ENCODE assay signal across 8 cellular contexts in the genomic region with DNA sequence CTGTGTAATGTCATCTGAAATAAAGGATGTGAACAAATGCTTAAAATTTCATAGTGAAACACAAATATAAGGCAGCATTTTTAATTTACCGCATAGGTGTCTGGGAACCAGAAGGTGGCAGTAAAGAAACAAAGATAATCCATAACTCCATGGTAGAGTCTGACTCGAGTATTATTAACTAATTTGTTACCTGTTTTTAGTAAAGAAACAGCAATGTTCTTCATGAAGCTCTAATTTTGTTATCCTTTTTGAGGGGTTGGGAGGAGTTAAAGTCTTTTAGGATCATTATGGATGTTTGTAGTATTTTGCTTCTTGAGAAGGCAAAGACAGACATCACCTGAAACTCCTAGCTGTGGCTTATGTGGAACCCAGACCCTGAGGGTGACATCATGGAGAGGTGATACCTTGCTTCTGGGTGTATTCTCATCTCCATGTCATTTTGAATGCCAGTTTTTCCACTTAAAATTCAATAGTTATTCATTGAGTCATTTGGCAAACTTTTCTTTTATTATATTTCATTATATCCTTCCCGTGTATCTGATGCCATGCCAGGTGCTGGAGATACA.
DNase-seq lines count a peak whose midpoint lies in the region; ATAC-seq and TF ChIP-seq lines count a peak whose summit lies in the region.

No MANE protein-coding gene starts in this region.

- intact Hi-C loops in colonic mucosa (cut with DNase I) = loop anchor here (5.0 to 10.0 kb wide), 2 partner anchors 284 to 351 kb away; a partner anchor contains a TSS
- intact Hi-C loops in lower lobe of right lung (cut with DNase I) = no loop called here

- ATAC-seq in lower lobe of right lung (peak in 1 of 2 donors; percentile 76), GM18502 (IDR thresholded peaks at IDR 0.05; ENCODE audit: poor library complexity, unreplicated experiment) (no peak)

- no peak overlapping the region for H3K27ac ChIP-seq in GM23248
- H3K27ac ChIP-seq in colonic mucosa = no peak overlapping the region
- no peak overlapping the region for H3K27ac ChIP-seq in lower lobe of right lung

- H2AFZ ChIP-seq in GM23248 = no peak overlapping the region

- H3K9me3 ChIP-seq in GM23248 (ENCODE audit: low read depth) (no peaks in the 10 kb centered on the region), colonic mucosa (no peaks in the 10 kb centered on the region), lower lobe of right lung (no peaks in the 10 kb centered on the region)

- POLR2A ChIA-PET in BJ (lab: Charles Lee) = no interaction called here

- H3K36me3 ChIP-seq in BJ (ENCODE audit: control insufficient read depth, insufficient read depth, low read length) (no peaks in the 10 kb centered on the region), GM23248 (ENCODE audit: low read depth) (no peaks in the 10 kb centered on the region), colonic mucosa (no peaks in the 10 kb centered on the region), lower lobe of right lung (peaks cover 48% of the 10 kb centered on the region)

- no peaks in the 10 kb centered on the region for H3K79me2 ChIP-seq in GM23248 (ENCODE audit: insufficient read depth)

- H3K4me3 ChIP-seq in BJ (ENCODE audit: low read depth, low read length) (no peak overlapping the region), GM23248 (no peak overlapping the region), colonic mucosa (no peak overlapping the region), lower lobe of right lung (no peak overlapping the region)

- peaks cover 30% of the 10 kb centered on the region for H3K4me1 ChIP-seq in GM23248 (ENCODE audit: insufficient read depth)
- no peaks in the 10 kb centered on the region for H3K4me1 ChIP-seq in colonic mucosa
- peaks cover 21% of the 10 kb centered on the region for H3K4me1 ChIP-seq in lower lobe of right lung

- H3F3A ChIP-seq in GM23248 (ENCODE audit: insufficient read depth) = peaks cover 6% of the 10 kb centered on the region; the same call in 1 of the 2 replicates

- no peaks in the 10 kb centered on the region for H4K20me1 ChIP-seq in GM23248 (ENCODE audit: insufficient read depth)

- CTCF ChIA-PET in BJ (lab: Yijun Ruan, JAX) = interaction anchor here (0.6 to 2.3 kb wide), 22 partner anchors 8 to 448 kb away, joined by 3 to 10 read pairs (median 4); no protein-coding TSS in a partner anchor

- TF ChIP-seq CTCF in BJ (IDR thresholded peaks at IDR 0.05; ENCODE audit: insufficient read depth, low read depth, low read length) (peak; percentile 59), colonic mucosa (IDR thresholded peaks at IDR 0.05) (peak; percentile 57), lower lobe of right lung (IDR thresholded peaks at IDR 0.05) (peak; percentile 67)

- in situ Hi-C loops in GM23248 (cut with MboI) = no loop called here

- H3K27me3 ChIP-seq in BJ (ENCODE audit: control insufficient read depth, insufficient read depth, low read length) = no peaks in the 10 kb centered on the region
- no peaks in the 10 kb centered on the region for H3K27me3 ChIP-seq in GM23248 (replicated peaks; ENCODE audit: insufficient read depth)
- no peaks in the 10 kb centered on the region for H3K27me3 ChIP-seq in colonic mucosa
- H3K27me3 ChIP-seq in lower lobe of right lung (ENCODE audit: low read depth) = no peaks in the 10 kb centered on the region

- H3K9ac ChIP-seq in GM23248 (no peak overlapping the region), colonic mucosa (ENCODE audit: low read depth in 2 of 2, low read length in 2 of 2) (no peak overlapping the region)

- 29 to 36% methylated on average over 3 of the region's 3 CpGs for WGBS in GM23248 (ENCODE audit: low coverage in 1 of 2, low lambda C conversion rate in 2 of 2, missing lambda C conversion rate in 2 of 2), 2 experiments

- DNase-seq in BJ (ENCODE audit: low read depth) = no peak
- DNase-seq in GM23248 = peak; percentile 74
- peak; percentile 55 for DNase-seq in NOMO-1 treated with DMSO at 0.1 percent for 48 hours (lab: John Stamatoyannopoulos, UW; ENCODE audit: unreplicated experiment)
- DNase-seq in colonic mucosa = no peak
- DNase-seq in lower lobe of right lung = no peak
- no peak for DNase-seq in mucosa of gallbladder (ENCODE audit: low spot score)
- no peak for DNase-seq in activated CD8-positive, alpha-beta memory T cell treated with anti-CD3 and anti-CD28 coated beads for 24 hours

- H3K9me2 ChIP-seq in GM23248 (ENCODE audit: insufficient read depth) = no peaks in the 10 kb centered on the region

- no peak overlapping the region for H3K4me2 ChIP-seq in GM23248 (ENCODE audit: unreplicated experiment)

Comparison
In these comparisons a context has a peak if more than half of its experiments do, and no peak if none do; other contexts are left out.
1. DNase-seq: peak in GM23248 (single experiment) and NOMO-1 treated with DMSO at 0.1 percent for 48 hours (single experiment); none in BJ (single experiment), colonic mucosa (single experiment), lower lobe of right lung (single experiment), mucosa of gallbladder (single experiment) and activated CD8-positive, alpha-beta memory T cell treated with anti-CD3 and anti-CD28 coated beads for 24 hours (single experiment).
2. Peak in every context shown above with its lines, with median percentiles within 50 percentile points of each other: CTCF ChIP-seq.